Comparison of ENCODE assay signal across 8 cellular contexts in the genomic region with DNA sequence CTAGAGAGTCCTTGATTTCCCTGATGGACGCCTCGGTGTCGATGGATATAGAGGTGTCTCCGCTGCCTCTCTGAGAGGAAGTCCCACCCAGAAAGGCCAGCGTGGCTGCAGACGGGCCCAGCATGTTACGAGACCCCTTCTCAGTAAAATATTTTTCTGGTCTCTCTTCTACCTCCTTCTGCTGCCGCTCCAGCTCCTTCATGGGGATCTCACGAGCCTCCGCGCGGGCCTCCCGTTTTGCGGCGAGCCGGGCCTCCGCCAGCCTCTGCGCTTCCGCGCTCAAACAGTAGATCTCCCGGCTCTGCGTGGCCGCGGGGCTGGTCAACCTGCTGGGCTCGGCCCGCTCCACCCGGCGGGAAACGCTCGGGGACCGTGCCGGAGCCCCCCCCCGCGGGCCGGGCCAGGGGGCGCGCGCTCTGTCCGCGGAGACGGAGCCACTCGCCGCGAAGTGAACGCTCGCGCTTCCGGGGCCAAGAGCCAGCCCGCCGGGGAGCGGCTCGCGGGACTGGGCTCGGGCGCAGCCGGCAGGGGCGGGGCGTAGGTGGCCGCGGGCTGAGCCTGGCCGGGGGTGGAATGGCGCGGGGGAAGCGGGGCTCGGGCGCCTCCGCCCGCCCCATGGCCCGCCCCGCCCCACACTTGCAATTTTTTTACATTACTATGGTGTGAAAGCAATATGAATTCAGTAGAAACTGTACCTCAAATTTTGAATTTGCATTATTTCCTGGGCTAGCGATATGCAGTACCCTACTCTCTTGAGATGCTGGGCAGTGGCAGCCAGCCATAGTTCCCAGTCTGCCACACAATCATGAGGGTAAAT. TPM values are rescaled to one million over a fixed set of nuclear protein-coding genes. Genes with fewer than 3 reads are reported as not detected.
DNase-seq lines count a peak whose midpoint lies in the region; ATAC-seq and TF ChIP-seq lines count a peak whose summit lies in the region.

No MANE protein-coding gene starts in this region.

- no peaks in the 10 kb centered on the region for H3K27me3 ChIP-seq in esophagus muscularis mucosa

- H3K4me3 ChIP-seq in esophagus muscularis mucosa = peak overlapping the region; percentile 59 to 89 (median 80)

- DNase-seq in Ammon's horn (ENCODE audit: low spot score) = peak; percentile 67
- peak; percentile 90 for DNase-seq in NCI-H774 (lab: John Stamatoyannopoulos, UW)
- DNase-seq in activated T-cell treated with anti-CD3 and anti-CD28 coated beads, Interleukin-2, amount 50 U/mL, for 1 hour = peak; percentile 72
- DNase-seq in esophagus muscularis mucosa (ENCODE audit: extremely low spot score) = peak; percentile 92
- DNase-seq in myocyte (ENCODE audit: low read depth) = peak; percentile 74
- DNase-seq in stimulated activated CD8-positive, alpha-beta memory T cell treated with anti-CD3 and anti-CD28 coated beads, Interleukin-7, amount 100 ng/mL, for 4 hours (ENCODE audit: low read depth in 2 of 2) = peak; percentile 26 to 65

- peak overlapping the region; percentile 69 to 83 (median 76) for H3K27ac ChIP-seq in esophagus muscularis mucosa (replicated peaks in 1 of 4)

- ATAC-seq in GM18909 (IDR thresholded peaks at IDR 0.05; ENCODE audit: poor library complexity, unreplicated experiment) (peak; percentile 93), HG03139 (IDR thresholded peaks at IDR 0.05; ENCODE audit: unreplicated experiment) (peak; percentile 84)

- TF ChIP-seq CTCF in esophagus muscularis mucosa (IDR thresholded peaks at IDR 0.05) = no peak

- WGBS in esophagus muscularis mucosa = 25% methylated on average over 19 of the region's 71 CpGs

- no peaks in the 10 kb centered on the region for H3K36me3 ChIP-seq in esophagus muscularis mucosa

- no peak for TF ChIP-seq EP300 in esophagus muscularis mucosa (IDR thresholded peaks at IDR 0.05)

- no peak for TF ChIP-seq POLR2A in esophagus muscularis mucosa (IDR thresholded peaks at IDR 0.05; ENCODE audit: low read depth)

- intact Hi-C loops in esophagus muscularis mucosa (cut with DNase I) = loop anchor here (5.0 kb wide), 1 partner anchor 114 kb away; a partner anchor contains a TSS

- peaks cover 0 to 3% (median 0%) of the 10 kb centered on the region in 4 donors for H3K9me3 ChIP-seq in esophagus muscularis mucosa

- H3K4me1 ChIP-seq in esophagus muscularis mucosa = peaks cover 0 to 12% (median 9%) of the 10 kb centered on the region in 4 donors

RNA-seq across cellular contexts. Expression of a gene that starts 10.2 kb away (rescaled TPM):
- total RNA-seq in esophagus muscularis mucosa (1 to 10 TPM; 1.3 to 4.1 (median 2.9) TPM), myocyte (0.47 and 1.9 TPM in 2 replicates)
- polyA plus RNA-seq in myocyte (2012) = 1.1 TPM

Comparison
In these comparisons a context has a peak if more than half of its experiments do, and no peak if none do; other contexts are left out.
1. Peak in every context shown above with its lines: DNase-seq, ATAC-seq, H3K4me3 ChIP-seq and H3K27ac ChIP-seq.